Comparison of ENCODE assay signal across 9 cellular contexts in genomic region chr2:189798312-189799029, GRCh38. TPM values are rescaled to one million over a fixed set of nuclear protein-coding genes. Genes with fewer than 3 reads are reported as not detected.
DNase-seq lines count a peak whose midpoint lies in the region; ATAC-seq, FAIRE-seq and TF ChIP-seq lines count a peak whose summit lies in the region.
"Had no signal": no experiment of that assay in that cellular context is flagged by ENCODE, and none has a peak within 500 bp of the region (broad histone marks: within the 10 kb centered on the region; RNA-seq: fewer than 3 reads in every experiment).

No MANE protein-coding gene starts in this region.

- H3K4me3 Mint-ChIP-seq in MCF 10A (ENCODE audit: unreplicated experiment) (no peak overlapping the region), memory B cell (no peak overlapping the region)
- H3K4me3 Mint-ChIP-seq in activated CD4-positive, alpha-beta memory T cell treated with anti-CD3 and anti-CD28 coated beads for 36 hours = no peak overlapping the region

- no peak overlapping the region for H3K27ac ChIP-seq in breast epithelium
- H3K27ac ChIP-seq: thoracic aorta had no signal

- POLR2A ChIA-PET in MCF 10A (lab: Yijun Ruan, JAX) = interaction anchor here (0.6 to 2.0 kb wide), 4 partner anchors 8 to 275 kb away, joined by 3 to 11 read pairs (median 4); partner anchors contain the start of genes ORMDL1 and PMS1
- POLR2A ChIA-PET in activated CD4-positive, alpha-beta memory T cell treated with anti-CD3 and anti-CD28 coated beads for 36 hours (lab: Charles Lee) = no interaction called here

- peaks cover 33% of the 10 kb centered on the region for H3K36me3 Mint-ChIP-seq in MCF 10A (ENCODE audit: insufficient read depth, unreplicated experiment)
- H3K36me3 Mint-ChIP-seq in memory B cell = peaks cover 21% of the 10 kb centered on the region
- peaks cover 21% of the 10 kb centered on the region for H3K36me3 Mint-ChIP-seq in activated CD4-positive, alpha-beta memory T cell treated with anti-CD3 and anti-CD28 coated beads for 36 hours

- no peaks in the 10 kb centered on the region for H3K36me3 ChIP-seq in breast epithelium
- peaks cover under 1% of the 10 kb centered on the region for H3K36me3 ChIP-seq in bronchial epithelial cell (ENCODE audit: control insufficient read depth, insufficient read depth, low read length)

- H3K27ac Mint-ChIP-seq in MCF 10A (ENCODE audit: low read depth, unreplicated experiment) (peak overlapping the region; percentile 16), memory B cell (no peak overlapping the region)
- H3K27ac Mint-ChIP-seq in activated CD4-positive, alpha-beta memory T cell treated with anti-CD3 and anti-CD28 coated beads for 36 hours = no peak overlapping the region

- ATAC-seq in HG02623 (IDR thresholded peaks at IDR 0.05; ENCODE audit: unreplicated experiment) = peak; percentile 71
- peak; percentile 54 for ATAC-seq in memory B cell (ENCODE audit: low read depth)

- no peaks in the 10 kb centered on the region for H3K4me1 ChIP-seq in breast epithelium

- H3K27me3 Mint-ChIP-seq in MCF 10A (ENCODE audit: insufficient read depth, unreplicated experiment) = no peaks in the 10 kb centered on the region
- H3K27me3 Mint-ChIP-seq in memory B cell = no peaks in the 10 kb centered on the region
- H3K27me3 Mint-ChIP-seq in activated CD4-positive, alpha-beta memory T cell treated with anti-CD3 and anti-CD28 coated beads for 36 hours = no peaks in the 10 kb centered on the region

- H3K9me3 ChIP-seq in breast epithelium = no peaks in the 10 kb centered on the region
- H3K9me3 ChIP-seq: thoracic aorta had no signal

- H3K4me3 ChIP-seq in breast epithelium (no peak overlapping the region), bronchial epithelial cell (ENCODE audit: low read depth, low read length) (no peak overlapping the region)
- H3K4me3 ChIP-seq: thoracic aorta had no signal

- H3K4me1 Mint-ChIP-seq in MCF 10A (ENCODE audit: insufficient read depth, unreplicated experiment) (peaks cover 31% of the 10 kb centered on the region), memory B cell (peaks cover 2% of the 10 kb centered on the region)
- H3K4me1 Mint-ChIP-seq in activated CD4-positive, alpha-beta memory T cell treated with anti-CD3 and anti-CD28 coated beads for 36 hours (ENCODE audit: low read depth) = peaks cover 3% of the 10 kb centered on the region

- H3K9me3 Mint-ChIP-seq in MCF 10A (ENCODE audit: unreplicated experiment) (no peaks in the 10 kb centered on the region), memory B cell (no peaks in the 10 kb centered on the region)
- H3K9me3 Mint-ChIP-seq in activated CD4-positive, alpha-beta memory T cell treated with anti-CD3 and anti-CD28 coated beads for 36 hours = no peaks in the 10 kb centered on the region

- intact Hi-C loops in MCF 10A (cut with micrococcal nuclease) (loop anchor here (1.0 to 10.0 kb wide), 2 partner anchors 136 to 272 kb away; no protein-coding TSS in a partner anchor), breast epithelium (cut with DNase I; ENCODE audit: low total_unique reads) (no loop called here)
- intact Hi-C loops in activated CD4-positive, alpha-beta memory T cell treated with anti-CD3 and anti-CD28 coated beads for 36 hours (cut with micrococcal nuclease) = loop anchor here (2.0 to 10.0 kb wide), 2 partner anchors 20 to 276 kb away; no protein-coding TSS in a partner anchor

- CTCF ChIA-PET in MCF 10A (lab: Yijun Ruan, JAX) = interaction anchor here (0.6 to 3.4 kb wide), 20 partner anchors 9 to 297 kb away, joined by 3 to 19 read pairs (median 4); partner anchors contain the start of genes ORMDL1, OSGEPL1 and PMS1
- CTCF ChIA-PET in activated CD4-positive, alpha-beta memory T cell treated with anti-CD3 and anti-CD28 coated beads for 36 hours (lab: Charles Lee) = interaction anchor here (0.7 to 2.1 kb wide), 10 partner anchors 14 to 273 kb away, joined by 3 to 11 read pairs (median 4); partner anchors contain the start of genes ORMDL1, OSGEPL1 and PMS1

- no peaks in the 10 kb centered on the region for H3K27me3 ChIP-seq in breast epithelium
- no peaks in the 10 kb centered on the region for H3K27me3 ChIP-seq in bronchial epithelial cell (ENCODE audit: control insufficient read depth, insufficient read depth, low read length)

- FAIRE-seq in bronchial epithelial cell (lab: Jason Lieb, UNC) = no peak

- no peak for TF ChIP-seq POLR2A in breast epithelium (IDR thresholded peaks at IDR 0.05)

- DNase-seq in MCF 10A (ENCODE audit: unreplicated experiment) = peak; percentile 40
- DNase-seq in breast epithelium (ENCODE audit: low spot score in 2 of 2) = no peak
- DNase-seq in NCI-H2227 (lab: John Stamatoyannopoulos, UW; ENCODE audit: unreplicated experiment) = peak; percentile 20
- DNase-seq in bronchial epithelial cell (ENCODE audit: low read depth) = peak; percentile 55
- DNase-seq in memory B cell (ENCODE audit: low spot score in 2 of 2) = no peak
- no peak for DNase-seq in activated CD4-positive, alpha-beta memory T cell treated with anti-CD3 and anti-CD28 coated beads for 36 hours
- no peak for DNase-seq in stimulated activated CD4-positive, alpha-beta T cell treated with anti-CD3 and anti-CD28 coated beads, Interleukin-2, amount 100 ng/mL, for 24 hours

- BruUV-seq in MCF 10A (replicated peaks; lab: Mats Ljungman, UMichigan) = no TSS peak

- TF ChIP-seq CTCF in MCF 10A (IDR thresholded peaks at IDR 0.05; ENCODE audit: unreplicated experiment) (peak; percentile 59), breast epithelium (IDR thresholded peaks at IDR 0.05) (peak in 1 of 3 donors; percentile 31), bronchial epithelial cell (IDR thresholded peaks at IDR 0.05; ENCODE audit: insufficient read depth, low read length, severe bottlenecking) (peak; percentile 36)

RNA-seq across cellular contexts. Expression of gene PMS1, which starts 14.2 kb away (rescaled TPM):
- total RNA-seq in MCF 10A (2022) (38.3 and 50.9 TPM in 2 replicates), breast epithelium (10 to 100 TPM; 18.1 to 29.1 (median 21.0) TPM), bronchial epithelial cell (22.3 and 22.6 TPM in 2 replicates)
- total RNA-seq in activated CD4-positive, alpha-beta memory T cell treated with anti-CD3 and anti-CD28 coated beads for 36 hours = 10 to 100 TPM; 36.0 to 38.6 TPM

RNA-seq across cellular contexts. Expression of gene ORMDL1, which starts 14.3 kb away (rescaled TPM):
- total RNA-seq in MCF 10A (2022) = 83.0 and 85.1 TPM in 2 replicates
- 10 to 100 TPM; 85.2 to 97.0 (median 90.6) TPM for total RNA-seq in breast epithelium
- total RNA-seq in bronchial epithelial cell = 38.9 and 46.9 TPM in 2 replicates
- total RNA-seq in activated CD4-positive, alpha-beta memory T cell treated with anti-CD3 and anti-CD28 coated beads for 36 hours = 10 to 100 TPM; 47.0 to 49.8 TPM

RNA-seq across cellular contexts. Expression of gene OSGEPL1, which starts 35.9 kb away (rescaled TPM):
- total RNA-seq in MCF 10A (2022) (3.7 and 5.1 TPM in 2 replicates), breast epithelium (10 to 100 TPM in 1 of 3 donors, 1 to 10 TPM in 2; 5.3 to 11.6 (median 9.2) TPM), bronchial epithelial cell (2.8 and 6.6 TPM in 2 replicates)
- total RNA-seq in activated CD4-positive, alpha-beta memory T cell treated with anti-CD3 and anti-CD28 coated beads for 36 hours = 10 to 100 TPM; 11.1 to 11.7 TPM

Comparison
In these comparisons a context has a peak if more than half of its experiments do, and no peak if none do; other contexts are left out.
1. DNase-seq: peak in MCF 10A (single experiment), NCI-H2227 (single experiment) and bronchial epithelial cell (single experiment); none in breast epithelium (0 of 2), memory B cell (0 of 2), activated CD4-positive, alpha-beta memory T cell treated with anti-CD3 and anti-CD28 coated beads for 36 hours (single experiment) and stimulated activated CD4-positive, alpha-beta T cell treated with anti-CD3 and anti-CD28 coated beads, Interleukin-2, amount 100 ng/mL, for 24 hours (0 of 2).